Comparison of ENCODE assay signal across 16 cellular contexts in the genomic region with DNA sequence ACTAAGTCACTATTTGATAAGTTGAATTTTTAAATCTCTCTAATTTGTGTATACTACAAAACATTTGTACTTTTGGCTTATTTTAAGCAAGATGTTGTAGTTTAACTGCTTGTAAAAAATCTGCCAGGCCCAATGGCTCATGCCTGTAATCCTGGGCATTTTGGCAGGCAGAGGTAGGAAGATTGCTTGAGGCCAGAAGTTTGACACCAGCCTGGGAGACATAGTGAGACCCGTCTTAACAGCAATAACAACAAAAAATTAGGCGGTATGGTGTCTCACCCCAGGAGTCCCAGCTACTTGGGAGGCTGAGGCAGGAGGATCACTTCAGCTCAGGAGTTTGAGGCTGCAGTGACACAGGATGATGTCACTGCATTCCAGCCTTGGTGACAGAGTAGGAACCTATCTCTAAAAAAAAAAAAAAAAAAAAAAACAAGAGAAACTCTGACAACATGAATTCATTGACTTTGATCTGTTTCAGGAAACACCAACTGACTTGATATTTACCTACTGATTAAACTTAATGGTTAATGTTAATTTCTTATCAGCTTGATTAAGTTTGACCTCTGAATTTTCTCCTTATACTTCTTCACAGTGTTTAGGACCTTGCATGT. TPM values are rescaled to one million over a fixed set of nuclear protein-coding genes. Genes with fewer than 3 reads are reported as not detected.
DNase-seq lines count a peak whose midpoint lies in the region; ATAC-seq lines count a peak whose summit lies in the region.
"Had no signal": no experiment of that assay in that cellular context is flagged by ENCODE, and none has a peak within 500 bp of the region (broad histone marks: within the 10 kb centered on the region; RNA-seq: fewer than 3 reads in every experiment).

No MANE protein-coding gene starts in this region.

- no peaks in the 10 kb centered on the region for H3K9me3 ChIP-seq in duodenal mucosa (ENCODE audit: control insufficient read depth in 1 of 2, low read length in 2 of 2)
- no peaks in the 10 kb centered on the region for H3K9me3 ChIP-seq in mucosa of rectum (ENCODE audit: control insufficient read depth in 2 of 2, low read length in 2 of 2)
- no peaks in the 10 kb centered on the region for H3K9me3 ChIP-seq in effector memory CD4-positive, alpha-beta T cell (ENCODE audit: control insufficient read depth, low read length)
- no peaks in the 10 kb centered on the region for H3K9me3 ChIP-seq in T-helper 17 cell (ENCODE audit: control insufficient read depth, low read length, poor library complexity, severe bottlenecking)
- H3K9me3 ChIP-seq: lower lobe of right lung had no signal

- H3K4me3 Mint-ChIP-seq in T-helper 17 cell, result no peak overlapping the region

- DNase-seq in LoVo (ENCODE audit: low spot score) (peak; percentile 28), hepatic stellate cell (ENCODE audit: low spot score) (no peak), T-helper 17 cell (no peak)
- DNase-seq in effector memory CD4-positive, alpha-beta T cell, result no peak
- DNase-seq: activated CD4-positive, CD25-positive, alpha-beta regulatory T cell; activated CD8-positive, alpha-beta memory T cell treated with anti-CD3 and anti-CD28 coated beads, Interleukin-2, amount 50 U/mL, for 4 hours; activated naive CD4-positive, alpha-beta T cell treated with anti-CD3 and anti-CD28 coated beads, Interleukin-2, amount 50 U/mL, for 16 hours; lower lobe of right lung; NCI-H1105 treated with DMSO at 0.1 percent for 48 hours; NCI-H446 treated with DMSO at 0.1 percent for 48 hours; occipital lobe had no signal

- no peak overlapping the region for H2AFZ ChIP-seq in ACC112 (ENCODE audit: low read length, unreplicated experiment)

- H3K27me3 ChIP-seq in ACC112 (ENCODE audit: insufficient read depth, low read length) (no peaks in the 10 kb centered on the region), duodenal mucosa (ENCODE audit: control insufficient read depth in 1 of 2, insufficient read depth in 2 of 2, low read length in 2 of 2) (no peaks in the 10 kb centered on the region), mucosa of rectum (ENCODE audit: control insufficient read depth in 2 of 2, insufficient read depth in 2 of 2, low read length in 2 of 2) (no peaks in the 10 kb centered on the region)
- no peaks in the 10 kb centered on the region for H3K27me3 ChIP-seq in effector memory CD4-positive, alpha-beta T cell (replicated peaks; ENCODE audit: control insufficient read depth, insufficient read depth, low read length, poor library complexity, severe bottlenecking)

- peak overlapping the region; percentile 88 for H3K27ac ChIP-seq in ACC112 (ENCODE audit: low read depth, low read length)
- H3K27ac ChIP-seq in duodenal mucosa (ENCODE audit: low read depth, low read length), result peak overlapping the region; percentile 46
- H3K27ac ChIP-seq in mucosa of rectum (ENCODE audit: low read depth in 2 of 2, low read length in 2 of 2), result peak overlapping the region; percentile 27 to 76
- H3K27ac ChIP-seq in effector memory CD4-positive, alpha-beta T cell (ENCODE audit: insufficient read depth, low read length, poor library complexity, severe bottlenecking), result no peak overlapping the region
- H3K27ac ChIP-seq: lower lobe of right lung had no signal

- no peaks in the 10 kb centered on the region for H3K36me3 ChIP-seq in ACC112 (ENCODE audit: insufficient read depth, low read length)
- H3K36me3 ChIP-seq in duodenal mucosa (ENCODE audit: control insufficient read depth in 1 of 2, insufficient read depth in 2 of 2, low read length in 2 of 2), result no peaks in the 10 kb centered on the region
- H3K36me3 ChIP-seq in mucosa of rectum (ENCODE audit: control insufficient read depth in 2 of 2, insufficient read depth in 2 of 2, low read length in 2 of 2), result no peaks in the 10 kb centered on the region
- no peaks in the 10 kb centered on the region for H3K36me3 ChIP-seq in effector memory CD4-positive, alpha-beta T cell (ENCODE audit: control insufficient read depth, insufficient read depth, low read length)
- H3K36me3 ChIP-seq: lower lobe of right lung had no signal

- H3K4me3 ChIP-seq in ACC112 (ENCODE audit: low read depth, low read length) (no peak overlapping the region), duodenal mucosa (ENCODE audit: low read depth in 1 of 2, low read length in 2 of 2) (no peak overlapping the region), mucosa of rectum (ENCODE audit: low read length in 2 of 2) (no peak overlapping the region)
- H3K4me3 ChIP-seq in effector memory CD4-positive, alpha-beta T cell (ENCODE audit: insufficient read depth, low read depth, low read length, poor library complexity, severe bottlenecking), result no peak overlapping the region
- H3K4me3 ChIP-seq: lower lobe of right lung had no signal

- peaks cover 2% of the 10 kb centered on the region for H3K4me1 Mint-ChIP-seq in T-helper 17 cell

- H3K4me1 ChIP-seq in ACC112 (ENCODE audit: control insufficient read depth, insufficient read depth, low read length, unreplicated experiment), result peaks cover 39% of the 10 kb centered on the region
- peaks cover 15 to 17% of the 10 kb centered on the region in 2 donors for H3K4me1 ChIP-seq in duodenal mucosa (ENCODE audit: control insufficient read depth in 1 of 2, insufficient read depth in 2 of 2, low read length in 2 of 2)
- peaks cover 4 to 9% of the 10 kb centered on the region in 2 donors for H3K4me1 ChIP-seq in mucosa of rectum (ENCODE audit: control insufficient read depth in 2 of 2, insufficient read depth in 2 of 2, low read length in 2 of 2)
- no peaks in the 10 kb centered on the region for H3K4me1 ChIP-seq in effector memory CD4-positive, alpha-beta T cell (ENCODE audit: control insufficient read depth, insufficient read depth, low read length, poor library complexity, severe bottlenecking)
- H3K4me1 ChIP-seq: lower lobe of right lung had no signal

- H3K79me2 ChIP-seq in ACC112 (ENCODE audit: control insufficient read depth, insufficient read depth, low read length, unreplicated experiment), result no peaks in the 10 kb centered on the region

- peaks cover 20% of the 10 kb centered on the region for H3K27me3 Mint-ChIP-seq in T-helper 17 cell

- ATAC-seq in T-helper 17 cell (no peak), GM18907 (IDR thresholded peaks at IDR 0.05; ENCODE audit: unreplicated experiment) (no peak)

- no peaks in the 10 kb centered on the region for H3K36me3 Mint-ChIP-seq in T-helper 17 cell (ENCODE audit: low read depth)

- H3K9ac ChIP-seq in duodenal mucosa (ENCODE audit: low read depth in 1 of 2, low read length in 2 of 2) (no peak overlapping the region), mucosa of rectum (ENCODE audit: low read depth in 1 of 2, low read length in 2 of 2) (no peak overlapping the region)

- H3K27ac Mint-ChIP-seq in T-helper 17 cell, result no peak overlapping the region

RNA-seq across cellular contexts. Expression of gene FHIP1A, which starts 8.9 kb away (rescaled TPM):
- total RNA-seq in T-helper 17 cell, result 1 to 10 TPM in 1 of 2 donors, under 1 TPM in 1; 0.86 to 1.3 TPM
- total RNA-seq: OCI-LY7 had no signal
